ENCODE assay signal across 1 cellular context in genomic region chr13:30404207-30404606, GRCh38.
TF ChIP-seq lines count a peak whose summit lies in the region.

No MANE protein-coding gene starts in this region.

TF ChIP-seq in GM23338, 12 proteins besides CTCF, POLR2A, EP300 and RAD21 (continued from another document):
- TF ChIP-seq ETS1 (IDR thresholded peaks at IDR 0.05) (no peak), CREB1 (CRISPR knock-in tag; IDR thresholded peaks at IDR 0.05; ENCODE audit: low read depth) (no peak), JUNB (IDR thresholded peaks at IDR 0.05; ENCODE audit: unreplicated experiment) (no peak), EZH2 (IDR thresholded peaks at IDR 0.05; ENCODE audit: low read depth, unreplicated experiment) (no peak), ZNF462 (CRISPR knock-in tag; IDR thresholded peaks at IDR 0.05) (no peak), NANOG (IDR thresholded peaks at IDR 0.05; ENCODE audit: borderline replicate concordance) (no peak)
